ENCODE assay signal across 19 cellular contexts in genomic region chr22:21980547-21980946, GRCh38. TPM values are rescaled to one million over a fixed set of nuclear protein-coding genes. Genes with fewer than 3 reads are reported as not detected.
A peak's percentile ranks its signal among the peaks of the same experiment; 100 is the strongest.
DNase-seq lines count a peak whose midpoint lies in the region; FAIRE-seq and TF ChIP-seq lines count a peak whose summit lies in the region.
"Had no signal": no experiment of that assay in that cellular context is flagged by ENCODE, and none has a peak within 500 bp of the region (broad histone marks: within the 10 kb centered on the region; RNA-seq: fewer than 3 reads in every experiment).

No MANE protein-coding gene starts in this region.

- H3K4me1 ChIP-seq in OCI-LY7 (ENCODE audit: insufficient read depth, low read length, poor library complexity, severe bottlenecking) (peaks cover 14% of the 10 kb centered on the region), hepatocyte (ENCODE audit: insufficient read depth) (peaks cover 5% of the 10 kb centered on the region), spleen (peaks cover 17 to 53% (median 41%) of the 10 kb centered on the region in 6 donors), breast epithelium (peaks cover 6% of the 10 kb centered on the region in 2 donors)

- TF ChIP-seq CTCF in OCI-LY7 (conservative IDR thresholded peaks at IDR 0.05; ENCODE audit: low read length) (no peak), hepatocyte (IDR thresholded peaks at IDR 0.05; ENCODE audit: poor library complexity) (no peak), spleen (IDR thresholded peaks at IDR 0.05 in 8 of 11, conservative IDR thresholded peaks at IDR 0.05 in 3 of 11) (no peak), breast epithelium (IDR thresholded peaks at IDR 0.05) (no peak)

- H3K79me2 ChIP-seq in OCI-LY7 (ENCODE audit: insufficient read depth, low read depth, low read length) (peaks cover 21% of the 10 kb centered on the region), hepatocyte (peaks cover 36% of the 10 kb centered on the region)

- no peak overlapping the region for H3K27ac ChIP-seq in OCI-LY7 (ENCODE audit: low read depth, low read length, poor library complexity, severe bottlenecking)
- no peak overlapping the region for H3K27ac ChIP-seq in hepatocyte
- H3K27ac ChIP-seq in spleen = no peak overlapping the region
- H3K27ac ChIP-seq in breast epithelium = no peak overlapping the region
- H3K27ac ChIP-seq: cardiac muscle cell, esophagus squamous epithelium, lower lobe of right lung, vagina had no signal

- H3K4me3 ChIP-seq in OCI-LY7 (ENCODE audit: low read depth, low read length, poor library complexity, severe bottlenecking) (no peak overlapping the region), hepatocyte (no peak overlapping the region), spleen (no peak overlapping the region), breast epithelium (no peak overlapping the region)
- H3K4me3 ChIP-seq: cardiac muscle cell, esophagus squamous epithelium, lower lobe of right lung, vagina had no signal

- H3K9me2 ChIP-seq in OCI-LY7 (ENCODE audit: insufficient read depth, low read length) (no peaks in the 10 kb centered on the region), hepatocyte (replicated peaks; ENCODE audit: insufficient read depth) (no peaks in the 10 kb centered on the region)

- H3K27me3 ChIP-seq in hepatocyte (no peaks in the 10 kb centered on the region), spleen (replicated peaks in 1 of 7) (no peaks in the 10 kb centered on the region), breast epithelium (no peaks in the 10 kb centered on the region)
- H3K27me3 ChIP-seq: cardiac muscle cell, esophagus squamous epithelium, vagina had no signal

- H2AFZ ChIP-seq in OCI-LY7 (ENCODE audit: low read length) = no peak overlapping the region
- H2AFZ ChIP-seq in hepatocyte = no peak overlapping the region

- 96% methylated on average over 7 of the region's 7 CpGs for WGBS in hepatocyte (ENCODE audit: low lambda C conversion rate, missing lambda C conversion rate)
- 69 to 84% (median 81%) methylated on average over 7 of the region's 7 CpGs for WGBS in spleen, 5 donors

- peak; percentile 55 for DNase-seq in activated effector memory CD4-positive, alpha-beta T cell treated with anti-CD3 and anti-CD28 coated beads, Interleukin-2, amount 50 U/mL, for 16 hours
- DNase-seq in activated effector memory CD4-positive, alpha-beta T cell treated with Interleukin-2 at 50 U/mL for 16 hours = no peak
- DNase-seq in OCI-LY7 (ENCODE audit: low spot score) (no peak), hepatocyte (ENCODE audit: low spot score) (no peak), spleen (peak; percentile 36), urothelium cell line (ENCODE audit: low spot score) (no peak), breast epithelium (ENCODE audit: low spot score in 2 of 2) (no peak), NCI-H128 (lab: John Stamatoyannopoulos, UW; ENCODE audit: unreplicated experiment) (no peak)
- DNase-seq: Calu3; esophagus squamous epithelium; lower lobe of right lung; NCI-H187; NCI-H446; NK-92 treated with Interleukin-12 subunit alpha and Interleukin-12 subunit beta, amount 100 ng/mL, for 24 hours; right cardiac atrium; stimulated activated CD4-positive, alpha-beta T cell treated with anti-CD3 and anti-CD28 coated beads, Interleukin-1b, Interleukin-23, amount 100 ng/mL, for 48 hours had no signal

- BruUV-seq in OCI-LY7 (replicated peaks; lab: Mats Ljungman, UMichigan) = no TSS peak

- CTCF ChIA-PET in OCI-LY7 (lab: Charles Lee; ENCODE audit: unreplicated experiment) = no interaction called here

- peak overlapping the region; percentile 94 for H3K4me2 ChIP-seq in OCI-LY7 (ENCODE audit: low read length)
- peak overlapping the region; percentile 83 for H3K4me2 ChIP-seq in hepatocyte

- intact Hi-C loops in OCI-LY7 (cut with micrococcal nuclease; ENCODE audit: unreplicated experiment) = no loop called here
- intact Hi-C loops in spleen (cut with DNase I; ENCODE audit: low total_unique reads) = no loop called here
- intact Hi-C loops in breast epithelium (cut with DNase I; ENCODE audit: low total_unique reads) = no loop called here

- no peak for FAIRE-seq in urothelium cell line (lab: Jason Lieb, UNC)
- FAIRE-seq: HTR-8/SVneo had no signal

- H3K36me3 ChIP-seq in OCI-LY7 (ENCODE audit: insufficient read depth, low read length) (peaks cover 14% of the 10 kb centered on the region; the same call in 1 of the 2 replicates), hepatocyte (replicated peaks; ENCODE audit: insufficient read depth, low read depth) (no peaks in the 10 kb centered on the region), spleen (peaks cover 0 to 26% (median 3%) of the 10 kb centered on the region in 6 donors), breast epithelium (no peaks in the 10 kb centered on the region)
- H3K36me3 ChIP-seq: cardiac muscle cell, vagina had no signal

- POLR2A ChIA-PET in OCI-LY7 (lab: Charles Lee) = interaction anchor here (0.6 to 0.9 kb wide), 3 partner anchors 12 to 640 kb away, joined by 3 to 4 read pairs (median 4); no protein-coding TSS in a partner anchor

- H4K20me1 ChIP-seq in OCI-LY7 (ENCODE audit: insufficient read depth, low read length) (peaks cover 4% of the 10 kb centered on the region; the same call in 1 of the 2 replicates), hepatocyte (ENCODE audit: insufficient read depth, poor library complexity, severe bottlenecking) (no peaks in the 10 kb centered on the region)

- H3K9me3 ChIP-seq in OCI-LY7 (ENCODE audit: low read length) (no peaks in the 10 kb centered on the region), hepatocyte (ENCODE audit: low read depth) (no peaks in the 10 kb centered on the region), spleen (no peaks in the 10 kb centered on the region), breast epithelium (no peaks in the 10 kb centered on the region)
- H3K9me3 ChIP-seq: esophagus squamous epithelium, lower lobe of right lung, vagina had no signal

- TF ChIP-seq POLR2A in spleen (IDR thresholded peaks at IDR 0.05) = no peak
- no peak for TF ChIP-seq POLR2A in breast epithelium (IDR thresholded peaks at IDR 0.05)

RNA-seq across cellular contexts. Expression of gene TOP3B, which starts 2.0 kb away (rescaled TPM):
- 65.6 and 82.6 TPM in 2 replicates for total RNA-seq in OCI-LY7 (2014; rRNA removed; shearing (Covaris generic))
- total RNA-seq in OCI-LY7 (2022) (98.7 and 101 TPM in 2 replicates), hepatocyte (23.5 and 26.6 TPM in 2 replicates), spleen (10 to 100 TPM; 44.8 to 66.4 (median 55.4) TPM), breast epithelium (10 to 100 TPM; 20.2 to 34.8 (median 33.1) TPM)
- polyA plus RNA-seq in hepatocyte (30.8 and 45.6 TPM in 2 replicates), spleen (10 to 100 TPM; 12.6 to 23.5 (median 19.5) TPM)

RNA-seq across cellular contexts. Expression of gene PPM1F, which starts 27.9 kb away (rescaled TPM):
- 21.7 and 35.4 TPM in 2 replicates for total RNA-seq in OCI-LY7 (2014; rRNA removed; shearing (Covaris generic))
- total RNA-seq in OCI-LY7 (2022) = 27.2 and 29.7 TPM in 2 replicates
- 13.7 and 17.8 TPM in 2 replicates for total RNA-seq in hepatocyte
- 14.7 and 16.1 TPM in 2 replicates for polyA plus RNA-seq in hepatocyte
- 100 to 1,000 TPM in 1 of 7 donors, 10 to 100 TPM in 6; 63.4 to 103 (median 87.8) TPM for total RNA-seq in spleen
- 10 to 100 TPM; 13.6 to 37.2 (median 14.0) TPM for polyA plus RNA-seq in spleen
- total RNA-seq in breast epithelium = 10 to 100 TPM; 24.3 to 45.2 (median 28.1) TPM

Comparison
In these comparisons a context has a peak if more than half of its experiments do, and no peak if none do; other contexts are left out.
1. DNase-seq: peak in activated effector memory CD4-positive, alpha-beta T cell treated with anti-CD3 and anti-CD28 coated beads, Interleukin-2, amount 50 U/mL, for 16 hours (single experiment) and spleen (single experiment); none in activated effector memory CD4-positive, alpha-beta T cell treated with Interleukin-2 at 50 U/mL for 16 hours (single experiment), OCI-LY7 (single experiment), hepatocyte (single experiment), urothelium cell line (single experiment), breast epithelium (0 of 2) and NCI-H128 (single experiment).